In the genomic region with DNA sequence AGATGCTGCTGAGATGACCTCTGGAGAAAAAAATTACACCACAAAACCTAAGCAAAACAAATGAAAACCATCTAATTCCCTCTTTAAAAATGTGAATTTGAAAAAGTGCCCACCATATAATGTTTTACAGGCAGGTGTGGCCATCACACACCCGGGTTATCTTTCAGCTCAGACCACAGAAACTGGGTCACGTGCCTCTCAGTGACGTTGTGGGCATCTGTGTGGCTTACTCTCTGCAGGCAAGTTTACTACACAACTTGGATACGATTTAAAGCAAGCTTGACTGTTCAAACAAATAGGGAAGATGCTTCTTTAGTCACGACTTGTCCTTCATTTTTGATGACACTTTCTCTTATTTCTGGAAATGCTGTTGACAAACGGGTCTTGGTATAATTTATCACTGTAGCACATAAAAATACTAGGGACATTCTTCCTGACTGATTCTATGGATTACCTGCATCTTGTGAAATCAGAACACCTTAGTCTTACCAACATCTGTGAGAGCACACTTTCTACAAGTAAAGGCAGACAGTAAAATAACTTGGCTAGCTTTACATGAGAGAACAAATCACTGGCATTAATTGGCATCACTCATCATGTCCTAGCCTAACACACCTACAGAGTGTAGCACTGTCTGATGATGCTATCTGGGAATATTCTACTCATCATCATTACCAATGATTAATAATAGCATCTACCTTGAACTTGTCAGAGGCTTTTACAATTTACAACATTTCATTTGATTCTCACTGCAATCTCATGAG, we compare ENCODE assay signal across 9 cellular contexts.
A peak's percentile ranks its signal among the peaks of the same experiment; 100 is the strongest.
DNase-seq lines count a peak whose midpoint lies in the region; ATAC-seq and TF ChIP-seq lines count a peak whose summit lies in the region.
"Had no signal": no experiment of that assay in that cellular context is flagged by ENCODE, and none has a peak within 500 bp of the region (broad histone marks: within the 10 kb centered on the region; RNA-seq: fewer than 3 reads in every experiment).

No MANE protein-coding gene starts in this region.

- DNase-seq in left ventricle myocardium superior (no peak), Right ventricle myocardium superior (no peak), amygdala (lab: John Stamatoyannopoulos, UW) (no peak), WERI-Rb-1 (no peak), COR-L47 (lab: John Stamatoyannopoulos, UW) (no peak)
- peak; percentile 54 for DNase-seq in activated CD8-positive, alpha-beta memory T cell treated with anti-CD3 and anti-CD28 coated beads, Interleukin-2, amount 50 U/mL, for 4 hours
- peak; percentile 49 for DNase-seq in stimulated activated CD4-positive, alpha-beta T cell treated with anti-CD3 and anti-CD28 coated beads, Interleukin-4, amount 100 ng/mL, for 24 hours

- no peaks in the 10 kb centered on the region for H3K27me3 ChIP-seq in WERI-Rb-1 (ENCODE audit: insufficient read depth, low read depth, severe bottlenecking)
- H3K27me3 ChIP-seq: BLaER1 treated with 17β-estradiol and CSF1 and Interleukin-3, amounts not matched to agents 10 nM and 100 nM had no signal

- no peak overlapping the region for H3K4me3 ChIP-seq in WERI-Rb-1 (ENCODE audit: low read depth, low read length)
- H3K4me3 ChIP-seq: BLaER1 treated with 17β-estradiol and CSF1 and Interleukin-3, amounts not matched to agents 10 nM and 100 nM had no signal

- H3K36me3 ChIP-seq in WERI-Rb-1, result no peaks in the 10 kb centered on the region
- H3K36me3 ChIP-seq: BLaER1 treated with 17β-estradiol and CSF1 and Interleukin-3, amounts not matched to agents 10 nM and 100 nM had no signal

- no peak overlapping the region for H3K27ac ChIP-seq in WERI-Rb-1
- H3K27ac ChIP-seq: BLaER1 treated with 17β-estradiol and CSF1 and Interleukin-3, amounts not matched to agents 10 nM and 100 nM had no signal

- H3K9me3 ChIP-seq in WERI-Rb-1 (ENCODE audit: severe bottlenecking), result no peaks in the 10 kb centered on the region
- H3K9me3 ChIP-seq: BLaER1 treated with 17β-estradiol and CSF1 and Interleukin-3, amounts not matched to agents 10 nM and 100 nM had no signal

- intact Hi-C loops in left ventricle myocardium superior (cut with micrococcal nuclease), result no loop called here
- intact Hi-C loops in Right ventricle myocardium superior (cut with DNase I), result no loop called here

- peak; percentile 53 for ATAC-seq in left ventricle myocardium superior
- no peak for ATAC-seq in Right ventricle myocardium superior (ENCODE audit: poor library complexity)
- ATAC-seq in HG03460 (IDR thresholded peaks at IDR 0.05; ENCODE audit: unreplicated experiment), result peak; percentile 100

- TF ChIP-seq CTCF in WERI-Rb-1 (IDR thresholded peaks at IDR 0.05; ENCODE audit: low read depth, low read length), result no peak

Comparison
In these comparisons a context has a peak if more than half of its experiments do, and no peak if none do; other contexts are left out.
1. DNase-seq: peak in activated CD8-positive, alpha-beta memory T cell treated with anti-CD3 and anti-CD28 coated beads, Interleukin-2, amount 50 U/mL, for 4 hours (single experiment) and stimulated activated CD4-positive, alpha-beta T cell treated with anti-CD3 and anti-CD28 coated beads, Interleukin-4, amount 100 ng/mL, for 24 hours (single experiment); none in left ventricle myocardium superior (single experiment), Right ventricle myocardium superior (single experiment), amygdala (0 of 56), WERI-Rb-1 (single experiment) and COR-L47 (single experiment).